ENCODE assay signal across 18 cellular contexts in genomic region chr13:41941174-41941573, GRCh38. TPM values are rescaled to one million over a fixed set of nuclear protein-coding genes. Genes with fewer than 3 reads are reported as not detected.
DNase-seq lines count a peak whose midpoint lies in the region; ATAC-seq, FAIRE-seq and TF ChIP-seq lines count a peak whose summit lies in the region.
"Had no signal": no experiment of that assay in that cellular context is flagged by ENCODE, and none has a peak within 500 bp of the region (broad histone marks: within the 10 kb centered on the region; RNA-seq: fewer than 3 reads in every experiment).

No MANE protein-coding gene starts in this region.

- no peak for TF ChIP-seq POLR2A in heart left ventricle (IDR thresholded peaks at IDR 0.05)

- ATAC-seq in heart left ventricle, result peak; percentile 72 to 87 (median 85)
- no peak for ATAC-seq in GM21619 (IDR thresholded peaks at IDR 0.05; ENCODE audit: unreplicated experiment)
- ATAC-seq in HG03095 (IDR thresholded peaks at IDR 0.05; ENCODE audit: unreplicated experiment), result no peak
- ATAC-seq in HG03457 (IDR thresholded peaks at IDR 0.05; ENCODE audit: unreplicated experiment), result no peak

- peaks cover 0 to 44% (median 15%) of the 10 kb centered on the region in 12 donors for H3K4me1 ChIP-seq in heart left ventricle

- TF ChIP-seq CTCF in brain microvascular endothelial cell (IDR thresholded peaks at IDR 0.05; ENCODE audit: low read depth, low read length, missing control alignments) (no peak), heart left ventricle (IDR thresholded peaks at IDR 0.05) (no peak), nephron (IDR thresholded peaks at IDR 0.05; ENCODE audit: unreplicated experiment in 3 of 3) (no peak)

- 54 to 61% (median 57%) methylated on average over 5 of the region's 5 CpGs for WGBS in heart left ventricle, 4 donors

- no peaks in the 10 kb centered on the region for H3K27me3 Mint-ChIP-seq in nephron (ENCODE audit: low read depth)

- intact Hi-C loops in heart left ventricle (cut with DNase I), result no loop called here

- peaks cover 0 to 17% (median 7%) of the 10 kb centered on the region in 12 donors for H3K9me3 ChIP-seq in heart left ventricle

- peaks cover 24% of the 10 kb centered on the region for H3K4me1 Mint-ChIP-seq in nephron
- H3K4me1 Mint-ChIP-seq: CD14-positive monocyte had no signal

- in situ Hi-C loops in brain microvascular endothelial cell (cut with HindIII; ENCODE audit: low pct_ligation_motif_present, low sequenced_read_pairs), result no loop called here

- H3K36me3 ChIP-seq in brain microvascular endothelial cell (replicated peaks) (no peaks in the 10 kb centered on the region), heart left ventricle (peaks cover 0 to 16% (median 0%) of the 10 kb centered on the region in 9 donors)

- no peak overlapping the region for H3K4me3 Mint-ChIP-seq in nephron
- H3K4me3 Mint-ChIP-seq: CD14-positive monocyte had no signal

- H3K36me3 Mint-ChIP-seq in nephron (ENCODE audit: low read depth), result peaks cover 28% of the 10 kb centered on the region

- no peak overlapping the region for H3K4me3 ChIP-seq in brain microvascular endothelial cell (ENCODE audit: low read depth, low read length)
- peak overlapping the region in 1 of 12 donors; percentile 18 for H3K4me3 ChIP-seq in heart left ventricle

- H3K9me3 Mint-ChIP-seq in nephron, result peaks cover 14% of the 10 kb centered on the region

- H3K27ac Mint-ChIP-seq in nephron, result peak overlapping the region; percentile 40 to 89 (median 49)
- H3K27ac Mint-ChIP-seq: CD14-positive monocyte had no signal

- no peaks in the 10 kb centered on the region for H3K27me3 ChIP-seq in brain microvascular endothelial cell (replicated peaks)
- no peaks in the 10 kb centered on the region for H3K27me3 ChIP-seq in heart left ventricle

- DNase-seq in GM19239 (ENCODE audit: insufficient read length, low spot score), result no peak
- DNase-seq in brain microvascular endothelial cell, result peak; percentile 53
- DNase-seq in heart left ventricle, result no peak
- DNase-seq in epidermal melanocyte (ENCODE audit: insufficient read length, low spot score), result no peak
- DNase-seq: COR-L47; HCEC 1CT; NCI-H1092 treated with DMSO at 0.1 percent for 48 hours; NCI-H1694 treated with DMSO at 0.1 percent for 48 hours; NCI-H345; NCI-H69; NK-92 treated with Interleukin-12 subunit alpha and Interleukin-12 subunit beta, amount 100 ng/mL, for 24 hours; OCI-M1; RPMI8226 had no signal

- H3K27ac ChIP-seq in brain microvascular endothelial cell (no peak overlapping the region), heart left ventricle (peak overlapping the region in 10 of 12 donors; percentile 16 to 86 (median 65))

- peak; percentile 26 for FAIRE-seq in GM19239 (lab: Jason Lieb, UNC)

RNA-seq across cellular contexts. Expression of gene VWA8, which starts 19.7 kb away (rescaled TPM):
- total RNA-seq in heart left ventricle, result 10 to 100 TPM; 33.4 to 64.1 (median 50.9) TPM
- polyA plus RNA-seq in heart left ventricle, result 10 to 100 TPM; 12.1 to 16.7 TPM

Comparison
In these comparisons a context has a peak if more than half of its experiments do, and no peak if none do; other contexts are left out.
1. ATAC-seq: peak in heart left ventricle (4 of 4); none in GM21619 (single experiment), HG03095 (single experiment) and HG03457 (single experiment).